ENCODE assay signal across 1 cellular context in genomic region chr20:50784464-50784863, GRCh38.
TF ChIP-seq lines count a peak whose summit lies in the region.

No MANE protein-coding gene starts in this region.

TF ChIP-seq in K562, 482 proteins besides CTCF, POLR2A, EP300 and RAD21:
- TF ChIP-seq PBX2 (CRISPR knock-in tag; IDR thresholded peaks at IDR 0.05; ENCODE audit: low read depth) (no peak), PBX2 (tag; conservative IDR thresholded peaks at IDR 0.05; ENCODE audit: low read depth) (peak; percentile 44), SPI1 (IDR thresholded peaks at IDR 0.05; ENCODE audit: borderline replicate concordance, low read depth, low read length) (peak; percentile 85), CBFA2T2 (conservative IDR thresholded peaks at IDR 0.05) (no peak), TFE3 (CRISPR knock-in tag; IDR thresholded peaks at IDR 0.05) (no peak), ZNF311 (CRISPR knock-in tag; IDR thresholded peaks at IDR 0.05) (no peak), ZNF324 (CRISPR knock-in tag; IDR thresholded peaks at IDR 0.05) (no peak), GATA2 (CRISPR knock-in tag; IDR thresholded peaks at IDR 0.05) (no peak), HMG20B (CRISPR knock-in tag; IDR thresholded peaks at IDR 0.05) (no peak), MEIS2 (IDR thresholded peaks at IDR 0.05; ENCODE audit: partially characterized antibody) (peak; percentile 66), SMARCE1 (IDR thresholded peaks at IDR 0.05) (no peak), ZNF764 (CRISPR knock-in tag; IDR thresholded peaks at IDR 0.05; ENCODE audit: low read depth) (no peak), ZBTB11 (CRISPR knock-in tag; IDR thresholded peaks at IDR 0.05) (peak in 1 of 3 experiments; percentile 68; a peak in 2 of 6 replicates), ZNF436 (CRISPR knock-in tag; IDR thresholded peaks at IDR 0.05) (no peak), PKNOX1 (IDR thresholded peaks at IDR 0.05) (peak; percentile 52; the same call in 1 of the 2 replicates), ASH1L (IDR thresholded peaks at IDR 0.05; ENCODE audit: borderline replicate concordance, low read depth, partially characterized antibody) (no peak), ZFP1 (CRISPR knock-in tag; IDR thresholded peaks at IDR 0.05) (no peak), PRDM10 (IDR thresholded peaks at IDR 0.05; ENCODE audit: partially characterized antibody) (no peak), ZNF592 (IDR thresholded peaks at IDR 0.05) (no peak), ZC3H8 (IDR thresholded peaks at IDR 0.05) (no peak), TRIM25 (IDR thresholded peaks at IDR 0.05; ENCODE audit: borderline replicate concordance) (no peak), CBFA2T3 (IDR thresholded peaks at IDR 0.05) (no peak), HDAC3 (IDR thresholded peaks at IDR 0.05; ENCODE audit: borderline replicate concordance, partially characterized antibody) (no peak), E4F1 (CRISPR knock-in tag; IDR thresholded peaks at IDR 0.05; ENCODE audit: borderline replicate concordance) (no peak)
